In the genomic region with DNA sequence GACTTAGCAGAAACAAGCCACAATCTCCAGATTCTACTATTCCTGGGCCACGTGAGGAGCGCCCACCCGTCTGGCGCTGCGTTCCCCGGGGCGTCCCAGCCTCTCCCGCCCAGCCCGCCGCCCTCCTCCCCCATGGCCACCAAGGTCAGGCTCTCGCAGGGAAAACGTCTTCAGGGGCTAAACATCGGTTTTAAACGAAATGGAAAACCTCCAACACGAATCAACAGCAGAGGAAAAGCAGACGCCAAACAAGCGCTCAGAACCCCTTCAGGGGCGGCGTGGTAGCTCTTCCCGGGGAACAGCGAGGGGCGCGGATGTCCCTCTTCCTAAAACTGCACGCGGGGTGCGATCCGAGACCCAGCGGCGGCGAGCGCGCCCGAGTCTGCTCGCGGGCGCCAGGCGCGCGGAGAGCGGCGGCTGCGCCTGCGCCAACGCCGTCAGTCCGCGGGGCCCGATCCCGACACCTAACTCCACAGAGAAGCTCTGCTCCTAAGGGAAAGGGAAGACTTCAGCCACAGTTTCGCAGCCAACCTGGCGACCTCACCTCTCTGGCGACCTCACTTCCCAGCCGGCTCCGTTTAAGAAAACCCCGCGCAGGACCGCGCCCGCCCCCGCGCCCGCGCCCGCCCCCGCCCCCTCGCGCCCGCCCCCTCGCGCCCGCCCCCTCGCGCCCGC, we compare ENCODE assay signal across 8 cellular contexts. TPM values are rescaled to one million over a fixed set of nuclear protein-coding genes. Genes with fewer than 3 reads are reported as not detected.
DNase-seq lines count a peak whose midpoint lies in the region; ATAC-seq, FAIRE-seq and TF ChIP-seq lines count a peak whose summit lies in the region.

No MANE protein-coding gene starts in this region.

- CTCF ChIA-PET in K562 (lab: Yijun Ruan, JAX; ENCODE audit: low intra/inter-chr PET ratio): interaction anchor here (0.6 to 6.4 kb wide), 6 partner anchors 53 to 632 kb away, joined by 3 to 72 read pairs (median 6); no protein-coding TSS in a partner anchor

- peaks cover 4 to 17% of the 10 kb centered on the region in 2 experiments; a peak in 4 of 5 replicates for H3K4me1 ChIP-seq in K562 (replicated peaks in 1 of 2; ENCODE audit: control insufficient read depth in 2 of 2, insufficient read depth in 2 of 2, low read length in 2 of 2)

- peaks cover 14% of the 10 kb centered on the region for H3K36me3 Mint-ChIP-seq in T-helper 1 cell treated with Interleukin-12 subunit alpha and Interleukin-12 subunit beta and Interleukin-4 antibody, amounts not matched to agents 30 μg/mL and 1 μg/mL, for 36 hours (ENCODE audit: low read depth)

- H3K4me1 Mint-ChIP-seq in T-helper 1 cell treated with Interleukin-12 subunit alpha and Interleukin-12 subunit beta and Interleukin-4 antibody, amounts not matched to agents 30 μg/mL and 1 μg/mL, for 36 hours (ENCODE audit: low read depth): peaks cover 16% of the 10 kb centered on the region

- H3K4me2 ChIP-seq in K562 (ENCODE audit: insufficient read depth, low read length): peak overlapping the region; percentile 98

- DNase-seq in NCI-H1436 (lab: John Stamatoyannopoulos, UW): peak; percentile 84
- DNase-seq in NCI-H1436 treated with DMSO at 0.1 percent for 48 hours (lab: John Stamatoyannopoulos, UW): no peak
- peak; percentile 82 for DNase-seq in NCI-H1092 treated with DMSO at 0.1 percent for 48 hours (lab: John Stamatoyannopoulos, UW)
- DNase-seq in K562 (ENCODE audit: extremely low read depth in 1 of 4, low spot score in 3 of 4): peak; percentile 76 to 82 (median 81)
- peak; percentile 77 for DNase-seq in sciatic nerve (ENCODE audit: low spot score)

- no peak for TF ChIP-seq EP300 in K562 (IDR thresholded peaks at IDR 0.05; ENCODE audit: low read length)

- H3K4me3 Mint-ChIP-seq in T-helper 1 cell treated with Interleukin-12 subunit alpha and Interleukin-12 subunit beta and Interleukin-4 antibody, amounts not matched to agents 30 μg/mL and 1 μg/mL, for 36 hours: peak overlapping the region; percentile 89

- no peaks in the 10 kb centered on the region for H3K9me3 Mint-ChIP-seq in T-helper 1 cell treated with Interleukin-12 subunit alpha and Interleukin-12 subunit beta and Interleukin-4 antibody, amounts not matched to agents 30 μg/mL and 1 μg/mL, for 36 hours

- FAIRE-seq in K562 (lab: Jason Lieb, UNC): no peak

- H3K27ac ChIP-seq in K562 (ENCODE audit: extremely low read depth, low read depth, low read length): peak overlapping the region; percentile 98

- intact Hi-C loops in K562 (cut with micrococcal nuclease) (loop anchor here (2.0 to 5.0 kb wide), 3 partner anchors 40 to 180 kb away; a partner anchor contains a TSS), sciatic nerve (cut with DNase I) (no loop called here)

- no peaks in the 10 kb centered on the region for H4K20me1 ChIP-seq in K562 (replicated peaks; ENCODE audit: control insufficient read depth, insufficient read depth, low read length)

- peaks cover 20% of the 10 kb centered on the region; the same call in 2 of the 3 replicates for H3K36me3 ChIP-seq in K562 (ENCODE audit: control insufficient read depth, insufficient read depth, low read length)

- H3K4me3 ChIP-seq in K562 (peak overlapping the region; percentile 96), iPS-11a (ENCODE audit: low read depth, low read length) (peak overlapping the region; percentile 84)

- no peaks in the 10 kb centered on the region for H3K27me3 ChIP-seq in K562 (ENCODE audit: control insufficient read depth in 2 of 2, insufficient read depth in 2 of 2, low read length in 2 of 2)

- TSS peak; percentile 72 for BruUV-seq in K562 (replicated peaks; lab: Mats Ljungman, UMichigan)

- peaks cover 3% of the 10 kb centered on the region for H3K9me1 ChIP-seq in K562 (ENCODE audit: control insufficient read depth, insufficient read depth, low read length)

- no peak; the same call in none of the 2 replicates for TF ChIP-seq POLR2A in K562 (conservative IDR thresholded peaks at IDR 0.05)

- no peak for TF ChIP-seq CTCF in K562 (IDR thresholded peaks at IDR 0.05 in 2 of 3, conservative IDR thresholded peaks at IDR 0.05 in 1 of 3; ENCODE audit: insufficient read depth in 2 of 3, low read depth in 1 of 3, low read length in 3 of 3)

- 0% methylated on average over 31 of the region's 74 CpGs for WGBS in K562 (ENCODE audit: insufficient coverage, low coverage, missing lambda C conversion rate)

- no peaks in the 10 kb centered on the region for H3K9me3 ChIP-seq in K562 (replicated peaks; ENCODE audit: control insufficient read depth, insufficient read depth, low read depth, low read length)

- TF ChIP-seq RAD21 in K562 (CRISPR knock-in tag; conservative IDR thresholded peaks at IDR 0.05 in 1 of 2, IDR thresholded peaks at IDR 0.05 in 1 of 2): 0 out of 4 replicates have a peak, but pooled peaks of 1 of the 2 experiments have one; percentile 9

- POLR2A ChIA-PET in K562 (lab: Yijun Ruan, JAX): interaction anchor here (0.6 to 2.9 kb wide), 4 partner anchors 10 to 614 kb away, joined by 4 to 14 read pairs (median 5); a partner anchor contains a TSS

- H3K27me3 Mint-ChIP-seq in T-helper 1 cell treated with Interleukin-12 subunit alpha and Interleukin-12 subunit beta and Interleukin-4 antibody, amounts not matched to agents 30 μg/mL and 1 μg/mL, for 36 hours (ENCODE audit: low read depth): no peaks in the 10 kb centered on the region

- H3K79me2 ChIP-seq in K562 (ENCODE audit: control insufficient read depth, insufficient read depth, low read length): peaks cover 20% of the 10 kb centered on the region

- H3K27ac Mint-ChIP-seq in T-helper 1 cell treated with Interleukin-12 subunit alpha and Interleukin-12 subunit beta and Interleukin-4 antibody, amounts not matched to agents 30 μg/mL and 1 μg/mL, for 36 hours: peak overlapping the region; percentile 91

- peak; percentile 72 for ATAC-seq in HG02642 (IDR thresholded peaks at IDR 0.05; ENCODE audit: poor library complexity, unreplicated experiment)
- ATAC-seq in K562: peak; percentile 83
- peak; percentile 77 for ATAC-seq in sciatic nerve

- in situ Hi-C loops in K562 (cut with MboI): no loop called here

- peak overlapping the region; percentile 68 to 99 for H3K9ac ChIP-seq in K562 (ENCODE audit: insufficient read depth in 1 of 2, low read depth in 2 of 2, low read length in 2 of 2)

- H2AFZ ChIP-seq in K562 (ENCODE audit: low read depth, low read length): peak overlapping the region; percentile 97

TF ChIP-seq in K562, 482 proteins besides CTCF, POLR2A, EP300 and RAD21 (continues in another document):
- peak; percentile 87 for TF ChIP-seq CTBP1 (IDR thresholded peaks at IDR 0.05; ENCODE audit: borderline replicate concordance)

RNA-seq across cellular contexts. Expression of a gene that starts 0.5 kb away (rescaled TPM):
- 66.6 and 89.3 TPM in 2 replicates for total RNA-seq in K562 (2011; cell fraction: chromatin; rRNA removed; ENCODE audit: low replicate concordance)
- 46.7 and 60.0 TPM in 2 replicates for total RNA-seq in K562 (2011; cell fraction: nucleolus; rRNA removed)
- 49.8 and 61.1 TPM in 2 replicates for total RNA-seq in K562 (2011; cell fraction: nucleoplasm; rRNA removed)
- total RNA-seq in K562 (2014; rRNA removed) (10.8 and 16.6 TPM in 2 replicates), K562 (2014; rRNA removed; fragmentation: Illumina TruSeq; extraction: Trizol) (12.3 and 14.0 TPM in 2 replicates), K562 (2015; rRNA removed; fragmentation: Illumina TruSeq; extraction: Trizol) (13.8 and 18.5 TPM in 2 replicates), K562 (2021) (23.9 and 26.8 TPM in 2 replicates), sciatic nerve (49.8 TPM)
- polyA plus RNA-seq in K562 (2011; rRNA removed) (16.2 and 22.8 TPM in 2 replicates), K562 (2014; fragmentation: Illumina TruSeq; extraction: Trizol) (19.6 and 28.3 TPM in 2 replicates), K562 (2014; fragmentation: Nextera tagmentation; extraction: Ambion mirVana) (1 to 10 TPM; 9.5 to 9.9 TPM), K562 (2014; rRNA removed) (12.9 and 13.9 TPM in 2 replicates)
- 13.1 and 18.9 TPM in 2 replicates for polyA plus RNA-seq in K562 (2011; cell fraction: cytosol; rRNA removed)
- 55.2 and 65.8 TPM in 2 replicates for polyA plus RNA-seq in K562 (2011; cell fraction: nucleus; rRNA removed)
- polyA plus RNA-seq in K562 (2012): 23.6 and 25.0 TPM in 2 replicates
- 20.6 and 23.9 TPM in 2 replicates for polyA minus RNA-seq in K562 (2011; rRNA and poly(A)+ RNA removed)
- polyA minus RNA-seq in K562 (2011; cell fraction: cytosol; rRNA and poly(A)+ RNA removed): 15.8 and 17.8 TPM in 2 replicates
- 42.4 and 45.0 TPM in 2 replicates for polyA minus RNA-seq in K562 (2011; cell fraction: nucleus; rRNA and poly(A)+ RNA removed)

RNA-seq across cellular contexts. Expression of a gene that starts 27.5 kb away (rescaled TPM):
- total RNA-seq in K562 (2011; cell fraction: chromatin; rRNA removed; ENCODE audit: low replicate concordance): not detected in 2 replicates
- total RNA-seq in K562 (2011; cell fraction: nucleolus; rRNA removed): not detected in 2 replicates
- not detected in 2 replicates for total RNA-seq in K562 (2011; cell fraction: nucleoplasm; rRNA removed)
- total RNA-seq in K562 (2014; rRNA removed) (not detected in 2 replicates), K562 (2014; rRNA removed; fragmentation: Illumina TruSeq; extraction: Trizol) (not detected in 2 replicates), K562 (2015; rRNA removed; fragmentation: Illumina TruSeq; extraction: Trizol) (not detected in 2 replicates), K562 (2021) (not detected in 2 replicates), sciatic nerve (1.0 TPM)
- polyA plus RNA-seq in K562 (2011; rRNA removed) (not detected in 2 replicates), K562 (2014; fragmentation: Illumina TruSeq; extraction: Trizol) (not detected in 2 replicates), K562 (2014; fragmentation: Nextera tagmentation; extraction: Ambion mirVana) (under 1 TPM in 1 of 2 experiments, not detected in 1; 0.03 TPM), K562 (2014; rRNA removed) (not detected in 2 replicates)
- polyA plus RNA-seq in K562 (2011; cell fraction: cytosol; rRNA removed): not detected in 2 replicates
- not detected in 2 replicates for polyA plus RNA-seq in K562 (2011; cell fraction: nucleus; rRNA removed)
- polyA plus RNA-seq in K562 (2012): 0.04 TPM in 2 replicates
- not detected in 2 replicates for polyA minus RNA-seq in K562 (2011; rRNA and poly(A)+ RNA removed)
- polyA minus RNA-seq in K562 (2011; cell fraction: cytosol; rRNA and poly(A)+ RNA removed): not detected in 2 replicates
- not detected in 2 replicates for polyA minus RNA-seq in K562 (2011; cell fraction: nucleus; rRNA and poly(A)+ RNA removed)
